Comparison of ENCODE assay signal across 14 cellular contexts in the genomic region with DNA sequence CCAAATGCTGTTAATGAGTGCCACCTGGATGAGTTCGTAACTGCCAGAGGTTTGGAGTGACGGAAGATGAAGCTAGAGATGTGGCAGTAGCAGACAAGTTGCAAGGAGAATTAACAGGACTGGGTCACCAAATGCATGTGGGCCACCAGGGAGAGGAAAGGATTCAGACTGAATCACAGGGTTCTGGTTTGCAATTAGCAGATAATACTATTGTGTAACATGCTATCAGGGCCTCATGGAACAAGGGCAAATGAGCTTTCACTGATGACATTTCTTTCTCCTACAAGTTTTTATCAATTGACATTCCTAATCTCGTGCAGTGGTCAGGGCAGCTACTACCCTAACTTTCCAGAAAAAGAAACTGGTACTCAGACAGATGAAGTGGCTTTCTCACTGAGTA. TPM values are rescaled to one million over a fixed set of nuclear protein-coding genes. Genes with fewer than 3 reads are reported as not detected.
DNase-seq lines count a peak whose midpoint lies in the region; ATAC-seq and TF ChIP-seq lines count a peak whose summit lies in the region.
"Had no signal": no experiment of that assay in that cellular context is flagged by ENCODE, and none has a peak within 500 bp of the region (broad histone marks: within the 10 kb centered on the region; RNA-seq: fewer than 3 reads in every experiment).

No MANE protein-coding gene starts in this region.

- peak overlapping the region; percentile 75 for H3K27ac Mint-ChIP-seq in activated naive CD8-positive, alpha-beta T cell treated with anti-CD3 and anti-CD28 coated beads, Interleukin-2, amount 10 ng/mL, durations not matched to agents 7 days and 5 days
- H3K27ac Mint-ChIP-seq: nephron progenitor cell had no signal

- no peak for DNase-seq in activated naive CD8-positive, alpha-beta T cell treated with anti-CD3 and anti-CD28 coated beads, Interleukin-2, amount 10 ng/mL, durations not matched to agents 7 days and 5 days
- no peak for DNase-seq in right cardiac atrium
- no peak for DNase-seq in omental fat pad (ENCODE audit: low spot score)
- DNase-seq in NCI-H345 (lab: John Stamatoyannopoulos, UW): no peak
- DNase-seq in posterior vena cava (ENCODE audit: low spot score): no peak
- DNase-seq: activated CD8-positive, alpha-beta memory T cell treated with anti-CD3 and anti-CD28 coated beads, Interleukin-2, amount 50 U/mL, for 48 hours; MV-4-11; nephron progenitor cell; stimulated activated CD4-positive, alpha-beta T cell treated with anti-CD3 and anti-CD28 coated beads, Interleukin-15, amount 100 ng/mL, for 24 hours had no signal

- H3K9ac ChIP-seq in stomach smooth muscle (ENCODE audit: low read length in 2 of 2): no peak overlapping the region

- H3K4me1 Mint-ChIP-seq in activated naive CD8-positive, alpha-beta T cell treated with anti-CD3 and anti-CD28 coated beads, Interleukin-2, amount 10 ng/mL, durations not matched to agents 7 days and 5 days: peaks cover 81% of the 10 kb centered on the region

- TF ChIP-seq CTCF in omental fat pad (IDR thresholded peaks at IDR 0.05): no peak

- H3K36me3 ChIP-seq in KOPT-K1 (ENCODE audit: insufficient read depth, low read length) (no peaks in the 10 kb centered on the region), stomach smooth muscle (ENCODE audit: control insufficient read depth in 2 of 2, insufficient read depth in 2 of 2, low read length in 2 of 2) (no peaks in the 10 kb centered on the region)

- H3K27ac ChIP-seq in KOPT-K1 (ENCODE audit: low read depth, low read length, poor library complexity, severe bottlenecking) (peak overlapping the region; percentile 94), right cardiac atrium (ENCODE audit: low read length) (peak overlapping the region; percentile 92), stomach smooth muscle (ENCODE audit: low read length) (peak overlapping the region; percentile 70)

- POLR2A ChIA-PET in activated naive CD8-positive, alpha-beta T cell treated with anti-CD3 and anti-CD28 coated beads, Interleukin-2, amount 10 ng/mL, durations not matched to agents 7 days and 5 days (lab: Charles Lee): interaction anchor here (1.2 to 1.6 kb wide), 2 partner anchors 11 kb away, joined by 4 to 5 read pairs; no protein-coding TSS in a partner anchor

- WGBS in right cardiac atrium: 31% methylated on average over 3 of the region's 3 CpGs

- no peak overlapping the region for H3K4me3 Mint-ChIP-seq in activated naive CD8-positive, alpha-beta T cell treated with anti-CD3 and anti-CD28 coated beads, Interleukin-2, amount 10 ng/mL, durations not matched to agents 7 days and 5 days
- H3K4me3 Mint-ChIP-seq: brain, nephron progenitor cell had no signal

- H3K4me1 ChIP-seq in right cardiac atrium (ENCODE audit: control insufficient read depth, insufficient read depth, low read length) (peaks cover 32% of the 10 kb centered on the region), stomach smooth muscle (ENCODE audit: control insufficient read depth, insufficient read depth, low read length) (peaks cover 65% of the 10 kb centered on the region)

- H3K9me3 Mint-ChIP-seq in activated naive CD8-positive, alpha-beta T cell treated with anti-CD3 and anti-CD28 coated beads, Interleukin-2, amount 10 ng/mL, durations not matched to agents 7 days and 5 days: no peaks in the 10 kb centered on the region

- no peak overlapping the region for H3K4me3 ChIP-seq in right cardiac atrium (ENCODE audit: low read length)
- peak overlapping the region in 1 of 2 donors; percentile 15 for H3K4me3 ChIP-seq in stomach smooth muscle (ENCODE audit: low read length in 2 of 2)

- no peak for ATAC-seq in activated naive CD8-positive, alpha-beta T cell treated with anti-CD3 and anti-CD28 coated beads, Interleukin-2, amount 10 ng/mL, durations not matched to agents 7 days and 5 days (ENCODE audit: low read depth)
- peak; percentile 44 to 45 for ATAC-seq in right cardiac atrium
- ATAC-seq in omental fat pad (ENCODE audit: low FRiP score): no peak
- no peak for ATAC-seq in GM19023 (IDR thresholded peaks at IDR 0.05; ENCODE audit: unreplicated experiment)

- peaks cover 21% of the 10 kb centered on the region for H3K36me3 Mint-ChIP-seq in activated naive CD8-positive, alpha-beta T cell treated with anti-CD3 and anti-CD28 coated beads, Interleukin-2, amount 10 ng/mL, durations not matched to agents 7 days and 5 days
- H3K36me3 Mint-ChIP-seq: brain had no signal

- H3K27me3 ChIP-seq in right cardiac atrium (ENCODE audit: control insufficient read depth, insufficient read depth): no peaks in the 10 kb centered on the region
- H3K27me3 ChIP-seq in stomach smooth muscle (ENCODE audit: control insufficient read depth in 1 of 2, insufficient read depth in 2 of 2, low read length in 2 of 2): peaks cover 0 to 8% of the 10 kb centered on the region in 2 donors

- intact Hi-C loops in right cardiac atrium (cut with DNase I) (no loop called here), posterior vena cava (cut with DNase I) (no loop called here)

- H3K27me3 Mint-ChIP-seq in activated naive CD8-positive, alpha-beta T cell treated with anti-CD3 and anti-CD28 coated beads, Interleukin-2, amount 10 ng/mL, durations not matched to agents 7 days and 5 days: no peaks in the 10 kb centered on the region

- H3K9me3 ChIP-seq in KOPT-K1 (ENCODE audit: insufficient read depth, low read length, poor library complexity, severe bottlenecking) (no peaks in the 10 kb centered on the region), right cardiac atrium (ENCODE audit: control insufficient read depth, low read length) (no peaks in the 10 kb centered on the region), stomach smooth muscle (ENCODE audit: control insufficient read depth in 2 of 2, low read length in 2 of 2) (no peaks in the 10 kb centered on the region)

RNA-seq across cellular contexts. Expression of a gene that starts 21.4 kb away (rescaled TPM):
- 10 to 100 TPM; 17.7 to 18.7 TPM for total RNA-seq in activated naive CD8-positive, alpha-beta T cell treated with anti-CD3 and anti-CD28 coated beads, Interleukin-2, amount 10 ng/mL, durations not matched to agents 7 days and 5 days
- total RNA-seq in right cardiac atrium (10 to 100 TPM in 3 of 4 donors, 1 to 10 TPM in 1; 7.8 to 14.4 (median 11.4) TPM), omental fat pad (10 to 100 TPM in 3 of 4 donors, 1 to 10 TPM in 1; 4.7 to 22.5 (median 14.8) TPM), posterior vena cava (1 to 10 TPM; 5.8 to 6.6 TPM)
- polyA plus RNA-seq in right cardiac atrium: 4.7 TPM
- total RNA-seq: epithelial cell of proximal tubule had no signal

RNA-seq across cellular contexts. Expression of a gene that starts 33.2 kb away (rescaled TPM):
- 10 to 100 TPM; 67.2 to 70.5 TPM for total RNA-seq in activated naive CD8-positive, alpha-beta T cell treated with anti-CD3 and anti-CD28 coated beads, Interleukin-2, amount 10 ng/mL, durations not matched to agents 7 days and 5 days
- total RNA-seq in right cardiac atrium (10 to 100 TPM; 18.7 to 27.0 (median 21.4) TPM), omental fat pad (100 to 1,000 TPM in 1 of 4 donors, 10 to 100 TPM in 3; 29.8 to 125 (median 35.9) TPM), posterior vena cava (10 to 100 TPM; 21.6 to 26.5 TPM)
- polyA plus RNA-seq in right cardiac atrium: 14.0 TPM

Comparison
In these comparisons a context has a peak if more than half of its experiments do, and no peak if none do; other contexts are left out.
1. ATAC-seq: peak in right cardiac atrium (2 of 2); none in activated naive CD8-positive, alpha-beta T cell treated with anti-CD3 and anti-CD28 coated beads, Interleukin-2, amount 10 ng/mL, durations not matched to agents 7 days and 5 days (single experiment), omental fat pad (single experiment) and GM19023 (single experiment).
2. Peak in every context shown above with its lines, with median percentiles within 50 percentile points of each other: H3K27ac ChIP-seq.